Comparison of ENCODE assay signal across 8 cellular contexts in genomic region chr1:244361764-244362473, GRCh38.
A peak's percentile ranks its signal among the peaks of the same experiment; 100 is the strongest.
DNase-seq lines count a peak whose midpoint lies in the region; FAIRE-seq and TF ChIP-seq lines count a peak whose summit lies in the region.
"Had no signal": no experiment of that assay in that cellular context is flagged by ENCODE, and none has a peak within 500 bp of the region (broad histone marks: within the 10 kb centered on the region; RNA-seq: fewer than 3 reads in every experiment).

No MANE protein-coding gene starts in this region.

- H3K9ac ChIP-seq in HUES48 (ENCODE audit: low read depth, low read length): peak overlapping the region; percentile 22; the same call in 1 of the 2 replicates
- peak overlapping the region in 1 of 2 donors; percentile 43 for H3K9ac ChIP-seq in kidney (ENCODE audit: low read length in 2 of 2)
- H3K9ac ChIP-seq in stomach smooth muscle (ENCODE audit: low read length in 2 of 2): peak overlapping the region; percentile 36 to 75

- intact Hi-C loops in kidney (cut with DNase I): no loop called here

- H3K9me3 Mint-ChIP-seq in activated CD4-positive, alpha-beta T cell treated with anti-CD3 and anti-CD28 coated beads, Interleukin-2, amount 10 ng/mL, durations not matched to agents 7 days and 5 days: peaks cover 9% of the 10 kb centered on the region

- no peak for TF ChIP-seq CTCF in kidney (IDR thresholded peaks at IDR 0.05; ENCODE audit: borderline replicate concordance, extremely low read depth, insufficient read depth)

- H3K9me3 ChIP-seq in HUES48 (ENCODE audit: control insufficient read depth, insufficient read depth, low read length) (peaks cover 11% of the 10 kb centered on the region), kidney (ENCODE audit: control insufficient read depth in 1 of 2, low read length in 2 of 2) (no peaks in the 10 kb centered on the region), stomach smooth muscle (ENCODE audit: control insufficient read depth in 2 of 2, low read length in 2 of 2) (no peaks in the 10 kb centered on the region)

- CTCF ChIA-PET in activated CD4-positive, alpha-beta T cell treated with anti-CD3 and anti-CD28 coated beads, Interleukin-2, amount 10 ng/mL, durations not matched to agents 7 days and 5 days (lab: Charles Lee): no interaction called here

- POLR2A ChIA-PET in activated CD4-positive, alpha-beta T cell treated with anti-CD3 and anti-CD28 coated beads, Interleukin-2, amount 10 ng/mL, durations not matched to agents 7 days and 5 days (lab: Charles Lee): no interaction called here

- no peak for FAIRE-seq in kidney (lab: Jason Lieb, UNC)

- no peaks in the 10 kb centered on the region for H3K36me3 ChIP-seq in HUES48 (ENCODE audit: control insufficient read depth, insufficient read depth, low read length)
- no peaks in the 10 kb centered on the region for H3K36me3 ChIP-seq in kidney (ENCODE audit: control insufficient read depth in 1 of 2, insufficient read depth in 2 of 2, low read length in 2 of 2)
- no peaks in the 10 kb centered on the region for H3K36me3 ChIP-seq in stomach smooth muscle (ENCODE audit: control insufficient read depth in 2 of 2, insufficient read depth in 2 of 2, low read length in 2 of 2)

- peak overlapping the region; percentile 49 for H3K4me3 ChIP-seq in HUES48 (ENCODE audit: low read depth, low read length)
- H3K4me3 ChIP-seq in kidney (ENCODE audit: low read length in 2 of 2): peak overlapping the region; percentile 16 to 32
- peak overlapping the region; percentile 40 to 66 for H3K4me3 ChIP-seq in stomach smooth muscle (ENCODE audit: low read length in 2 of 2)

- H3K27ac Mint-ChIP-seq in activated CD4-positive, alpha-beta T cell treated with anti-CD3 and anti-CD28 coated beads, Interleukin-2, amount 10 ng/mL, durations not matched to agents 7 days and 5 days: no peak overlapping the region

- H3K4me3 Mint-ChIP-seq in activated CD4-positive, alpha-beta T cell treated with anti-CD3 and anti-CD28 coated beads, Interleukin-2, amount 10 ng/mL, durations not matched to agents 7 days and 5 days: no peak overlapping the region

- in situ Hi-C loops in T47D (cut with HindIII; ENCODE audit: low pct_unique_long_range_greater_than_20kb, low sequenced_read_pairs): no loop called here

- H3K4me1 ChIP-seq in HUES48 (ENCODE audit: control insufficient read depth, insufficient read depth, low read length): peaks cover 20% of the 10 kb centered on the region
- peaks cover 0 to 3% of the 10 kb centered on the region in 2 donors for H3K4me1 ChIP-seq in kidney (ENCODE audit: control insufficient read depth in 1 of 2, insufficient read depth in 1 of 2, low read depth in 1 of 2, low read length in 2 of 2)
- H3K4me1 ChIP-seq in stomach smooth muscle (ENCODE audit: control insufficient read depth, insufficient read depth, low read length): peaks cover 5% of the 10 kb centered on the region

- H3K27ac ChIP-seq in HUES48 (ENCODE audit: low read depth, low read length): peak overlapping the region; percentile 92
- H3K27ac ChIP-seq in kidney (ENCODE audit: low read depth in 2 of 2, low read length in 2 of 2): peak overlapping the region in 1 of 2 donors; percentile 55
- H3K27ac ChIP-seq in stomach smooth muscle (ENCODE audit: low read length): peak overlapping the region; percentile 73

- no peaks in the 10 kb centered on the region for H3K4me1 Mint-ChIP-seq in activated CD4-positive, alpha-beta T cell treated with anti-CD3 and anti-CD28 coated beads, Interleukin-2, amount 10 ng/mL, durations not matched to agents 7 days and 5 days

- peaks cover 2% of the 10 kb centered on the region for H3K27me3 Mint-ChIP-seq in activated CD4-positive, alpha-beta T cell treated with anti-CD3 and anti-CD28 coated beads, Interleukin-2, amount 10 ng/mL, durations not matched to agents 7 days and 5 days

- H3K36me3 Mint-ChIP-seq in activated CD4-positive, alpha-beta T cell treated with anti-CD3 and anti-CD28 coated beads, Interleukin-2, amount 10 ng/mL, durations not matched to agents 7 days and 5 days (ENCODE audit: low read depth): no peaks in the 10 kb centered on the region

- H3K27me3 ChIP-seq in HUES48 (ENCODE audit: control insufficient read depth, insufficient read depth, low read length) (no peaks in the 10 kb centered on the region), stomach smooth muscle (ENCODE audit: control insufficient read depth in 1 of 2, insufficient read depth in 2 of 2, low read length in 2 of 2) (no peaks in the 10 kb centered on the region)

- DNase-seq in T47D (ENCODE audit: low read depth in 1 of 2, low spot score in 1 of 2) (peak; percentile 16 to 36), kidney (no peak), NCI-H510A treated with DMSO at 0.1 percent for 48 hours (lab: John Stamatoyannopoulos, UW) (no peak), T-helper 9 cell (no peak)
- DNase-seq in activated CD4-positive, alpha-beta T cell treated with anti-CD3 and anti-CD28 coated beads, Interleukin-2, amount 10 ng/mL, durations not matched to agents 7 days and 5 days: no peak
- DNase-seq: RPMI8226 had no signal

Comparison
In these comparisons a context has a peak if more than half of its experiments do, and no peak if none do; other contexts are left out.
1. DNase-seq: peak in T47D (2 of 2); none in kidney (single experiment), activated CD4-positive, alpha-beta T cell treated with anti-CD3 and anti-CD28 coated beads, Interleukin-2, amount 10 ng/mL, durations not matched to agents 7 days and 5 days (single experiment), NCI-H510A treated with DMSO at 0.1 percent for 48 hours (single experiment) and T-helper 9 cell (single experiment).
2. Peak in every context shown above with its lines, with median percentiles within 50 percentile points of each other: H3K4me3 ChIP-seq.